ENCODE assay signal across 1 cellular context in genomic region chr15:80893777-80894176, GRCh38.
TF ChIP-seq lines count a peak whose summit lies in the region.

No MANE protein-coding gene starts in this region.

TF ChIP-seq in GM23338, 12 proteins besides CTCF, POLR2A, EP300 and RAD21 (continued from another document):
- TF ChIP-seq, protein P1, sequence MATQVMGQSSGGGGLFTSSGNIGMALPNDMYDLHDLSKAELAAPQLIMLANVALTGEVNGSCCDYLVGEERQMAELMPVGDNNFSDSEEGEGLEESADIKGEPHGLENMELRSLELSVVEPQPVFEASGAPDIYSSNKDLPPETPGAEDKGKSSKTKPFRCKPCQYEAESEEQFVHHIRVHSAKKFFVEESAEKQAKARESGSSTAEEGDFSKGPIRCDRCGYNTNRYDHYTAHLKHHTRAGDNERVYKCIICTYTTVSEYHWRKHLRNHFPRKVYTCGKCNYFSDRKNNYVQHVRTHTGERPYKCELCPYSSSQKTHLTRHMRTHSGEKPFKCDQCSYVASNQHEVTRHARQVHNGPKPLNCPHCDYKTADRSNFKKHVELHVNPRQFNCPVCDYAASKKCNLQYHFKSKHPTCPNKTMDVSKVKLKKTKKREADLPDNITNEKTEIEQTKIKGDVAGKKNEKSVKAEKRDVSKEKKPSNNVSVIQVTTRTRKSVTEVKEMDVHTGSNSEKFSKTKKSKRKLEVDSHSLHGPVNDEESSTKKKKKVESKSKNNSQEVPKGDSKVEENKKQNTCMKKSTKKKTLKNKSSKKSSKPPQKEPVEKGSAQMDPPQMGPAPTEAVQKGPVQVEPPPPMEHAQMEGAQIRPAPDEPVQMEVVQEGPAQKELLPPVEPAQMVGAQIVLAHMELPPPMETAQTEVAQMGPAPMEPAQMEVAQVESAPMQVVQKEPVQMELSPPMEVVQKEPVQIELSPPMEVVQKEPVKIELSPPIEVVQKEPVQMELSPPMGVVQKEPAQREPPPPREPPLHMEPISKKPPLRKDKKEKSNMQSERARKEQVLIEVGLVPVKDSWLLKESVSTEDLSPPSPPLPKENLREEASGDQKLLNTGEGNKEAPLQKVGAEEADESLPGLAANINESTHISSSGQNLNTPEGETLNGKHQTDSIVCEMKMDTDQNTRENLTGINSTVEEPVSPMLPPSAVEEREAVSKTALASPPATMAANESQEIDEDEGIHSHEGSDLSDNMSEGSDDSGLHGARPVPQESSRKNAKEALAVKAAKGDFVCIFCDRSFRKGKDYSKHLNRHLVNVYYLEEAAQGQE (IDR thresholded peaks at IDR 0.05; ENCODE audit: unreplicated experiment) = no peak
- TF ChIP-seq EZH2phosphoT487 (IDR thresholded peaks at IDR 0.05; ENCODE audit: unreplicated experiment) (no peak), POLR2AphosphoS5 (IDR thresholded peaks at IDR 0.05; ENCODE audit: low read depth) (no peak), ETS1 (IDR thresholded peaks at IDR 0.05) (no peak), EZH2 (IDR thresholded peaks at IDR 0.05; ENCODE audit: low read depth, unreplicated experiment) (no peak), CREB1 (CRISPR knock-in tag; IDR thresholded peaks at IDR 0.05; ENCODE audit: low read depth) (no peak)
